Comparison of ENCODE assay signal across 1 cellular context in the genomic region with DNA sequence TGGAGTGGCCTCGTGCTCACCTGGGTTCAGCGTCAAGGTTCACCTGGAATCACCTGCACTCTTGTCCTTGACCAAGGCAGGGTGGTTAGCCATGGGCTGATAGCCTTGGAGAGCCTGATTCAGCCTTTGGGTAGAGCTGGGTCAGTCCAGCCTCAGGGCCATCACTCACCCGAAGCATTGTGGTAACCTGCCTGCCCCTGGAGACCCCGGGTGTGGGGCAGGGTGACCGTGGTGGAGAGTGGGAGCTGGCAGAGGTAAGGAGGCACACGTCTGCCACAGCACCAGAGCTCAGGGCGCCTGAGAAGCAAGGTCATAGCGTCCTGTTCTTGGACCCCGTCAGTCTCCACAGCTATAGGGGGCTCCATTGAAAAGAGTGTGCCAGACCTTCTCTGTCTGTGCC.
TF ChIP-seq lines count a peak whose summit lies in the region.

No MANE protein-coding gene starts in this region.

TF ChIP-seq in H1, 55 proteins besides CTCF, POLR2A, EP300 and RAD21:
- TF ChIP-seq, protein P1, sequence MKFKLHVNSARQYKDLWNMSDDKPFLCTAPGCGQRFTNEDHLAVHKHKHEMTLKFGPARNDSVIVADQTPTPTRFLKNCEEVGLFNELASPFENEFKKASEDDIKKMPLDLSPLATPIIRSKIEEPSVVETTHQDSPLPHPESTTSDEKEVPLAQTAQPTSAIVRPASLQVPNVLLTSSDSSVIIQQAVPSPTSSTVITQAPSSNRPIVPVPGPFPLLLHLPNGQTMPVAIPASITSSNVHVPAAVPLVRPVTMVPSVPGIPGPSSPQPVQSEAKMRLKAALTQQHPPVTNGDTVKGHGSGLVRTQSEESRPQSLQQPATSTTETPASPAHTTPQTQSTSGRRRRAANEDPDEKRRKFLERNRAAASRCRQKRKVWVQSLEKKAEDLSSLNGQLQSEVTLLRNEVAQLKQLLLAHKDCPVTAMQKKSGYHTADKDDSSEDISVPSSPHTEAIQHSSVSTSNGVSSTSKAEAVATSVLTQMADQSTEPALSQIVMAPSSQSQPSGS (IDR thresholded peaks at IDR 0.05; ENCODE audit: low read length) = no peak
- no peak for TF ChIP-seq RXRA (IDR thresholded peaks at IDR 0.05; ENCODE audit: insufficient read depth, low read depth, low read length)
- TF ChIP-seq SIX5 (IDR thresholded peaks at IDR 0.05; ENCODE audit: low read depth, low read length) = no peak
